In the genomic region with DNA sequence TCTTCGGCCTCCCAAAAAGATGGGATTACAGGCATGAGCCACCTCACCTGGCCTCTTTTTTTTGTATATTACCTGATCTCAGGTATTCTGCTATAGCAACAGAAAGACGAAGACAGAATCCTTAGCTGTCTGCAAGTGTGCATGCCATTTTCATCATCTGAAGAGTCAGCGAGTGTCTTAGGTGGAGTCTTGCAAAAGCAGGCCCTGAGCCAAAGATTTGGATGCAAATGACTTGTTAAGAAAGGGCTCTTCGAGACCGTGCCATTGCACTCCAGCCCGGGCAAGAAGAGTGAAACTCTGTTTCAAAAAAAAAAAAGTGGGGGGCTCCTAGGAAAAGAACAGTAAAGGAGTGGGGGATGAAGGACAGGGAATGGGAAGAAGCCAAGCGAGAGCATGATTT, we compare ENCODE assay signal across 1 cellular context.
TF ChIP-seq lines count a peak whose summit lies in the region.

No MANE protein-coding gene starts in this region.

TF ChIP-seq in HCT116, 20 proteins besides CTCF, POLR2A, EP300 and RAD21 (continued from another document):
- TF ChIP-seq, protein P1, sequence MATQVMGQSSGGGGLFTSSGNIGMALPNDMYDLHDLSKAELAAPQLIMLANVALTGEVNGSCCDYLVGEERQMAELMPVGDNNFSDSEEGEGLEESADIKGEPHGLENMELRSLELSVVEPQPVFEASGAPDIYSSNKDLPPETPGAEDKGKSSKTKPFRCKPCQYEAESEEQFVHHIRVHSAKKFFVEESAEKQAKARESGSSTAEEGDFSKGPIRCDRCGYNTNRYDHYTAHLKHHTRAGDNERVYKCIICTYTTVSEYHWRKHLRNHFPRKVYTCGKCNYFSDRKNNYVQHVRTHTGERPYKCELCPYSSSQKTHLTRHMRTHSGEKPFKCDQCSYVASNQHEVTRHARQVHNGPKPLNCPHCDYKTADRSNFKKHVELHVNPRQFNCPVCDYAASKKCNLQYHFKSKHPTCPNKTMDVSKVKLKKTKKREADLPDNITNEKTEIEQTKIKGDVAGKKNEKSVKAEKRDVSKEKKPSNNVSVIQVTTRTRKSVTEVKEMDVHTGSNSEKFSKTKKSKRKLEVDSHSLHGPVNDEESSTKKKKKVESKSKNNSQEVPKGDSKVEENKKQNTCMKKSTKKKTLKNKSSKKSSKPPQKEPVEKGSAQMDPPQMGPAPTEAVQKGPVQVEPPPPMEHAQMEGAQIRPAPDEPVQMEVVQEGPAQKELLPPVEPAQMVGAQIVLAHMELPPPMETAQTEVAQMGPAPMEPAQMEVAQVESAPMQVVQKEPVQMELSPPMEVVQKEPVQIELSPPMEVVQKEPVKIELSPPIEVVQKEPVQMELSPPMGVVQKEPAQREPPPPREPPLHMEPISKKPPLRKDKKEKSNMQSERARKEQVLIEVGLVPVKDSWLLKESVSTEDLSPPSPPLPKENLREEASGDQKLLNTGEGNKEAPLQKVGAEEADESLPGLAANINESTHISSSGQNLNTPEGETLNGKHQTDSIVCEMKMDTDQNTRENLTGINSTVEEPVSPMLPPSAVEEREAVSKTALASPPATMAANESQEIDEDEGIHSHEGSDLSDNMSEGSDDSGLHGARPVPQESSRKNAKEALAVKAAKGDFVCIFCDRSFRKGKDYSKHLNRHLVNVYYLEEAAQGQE (IDR thresholded peaks at IDR 0.05; ENCODE audit: low read depth): no peak
TF ChIP-seq in HCT116: peak in this region for 0.
